ENCODE assay signal across 18 cellular contexts in the genomic region with DNA sequence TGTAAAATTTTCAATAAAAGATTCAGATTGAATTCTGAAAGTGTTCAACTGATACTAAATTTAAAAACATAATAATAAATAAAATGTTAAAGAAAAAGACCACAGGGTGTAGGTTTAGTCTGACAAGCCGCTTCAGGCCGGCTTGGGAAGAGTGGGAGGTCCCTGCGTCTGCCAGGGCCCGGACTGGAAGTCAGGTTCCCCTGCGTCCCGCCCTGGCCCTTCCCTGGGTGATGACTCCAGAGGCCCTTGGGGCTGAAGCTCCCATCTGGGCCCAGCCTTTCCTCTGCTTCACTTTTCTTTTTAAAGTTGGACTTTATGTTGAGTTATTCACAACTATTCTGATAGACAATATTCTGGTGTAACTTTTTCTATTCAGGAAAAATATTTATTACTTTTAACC.
DNase-seq lines count a peak whose midpoint lies in the region; ATAC-seq and TF ChIP-seq lines count a peak whose summit lies in the region.
"Had no signal": no experiment of that assay in that cellular context is flagged by ENCODE, and none has a peak within 500 bp of the region (broad histone marks: within the 10 kb centered on the region; RNA-seq: fewer than 3 reads in every experiment).

No MANE protein-coding gene starts in this region.

- H3K4me3 ChIP-seq in H7 (ENCODE audit: insufficient read depth, low read depth, low read length) (no peak overlapping the region), right atrium auricular region (no peak overlapping the region), stomach smooth muscle (ENCODE audit: low read length in 2 of 2) (no peak overlapping the region)
- H3K4me3 ChIP-seq: BLaER1 treated with 17β-estradiol and CSF1 and Interleukin-3, amounts not matched to agents 10 nM and 100 nM; GM12878; K562 had no signal

- H3K36me3 ChIP-seq in H7 (replicated peaks; ENCODE audit: control insufficient read depth, insufficient read depth, low read length) (no peaks in the 10 kb centered on the region), right atrium auricular region (no peaks in the 10 kb centered on the region), stomach smooth muscle (ENCODE audit: control insufficient read depth in 2 of 2, insufficient read depth in 2 of 2, low read length in 2 of 2) (peaks cover under 1 to 8% of the 10 kb centered on the region in 2 donors)
- H3K36me3 ChIP-seq: BLaER1 treated with 17β-estradiol and CSF1 and Interleukin-3, amounts not matched to agents 10 nM and 100 nM had no signal

- intact Hi-C loops in Right ventricle myocardium superior (cut with DNase I) = no loop called here

- no peak overlapping the region for H3K9ac ChIP-seq in stomach smooth muscle (ENCODE audit: low read length in 2 of 2)
- H3K9ac ChIP-seq: BLaER1 treated with 17β-estradiol and CSF1 and Interleukin-3, amounts not matched to agents 10 nM and 100 nM had no signal

- ATAC-seq in Right ventricle myocardium superior (ENCODE audit: poor library complexity) (peak; percentile 70), HG02763 (IDR thresholded peaks at IDR 0.05; ENCODE audit: unreplicated experiment) (no peak)
- ATAC-seq: GM12878, K562 had no signal

- H3K4me1 ChIP-seq in right atrium auricular region = peaks cover 0 to 14% of the 10 kb centered on the region in 2 donors
- peaks cover 61% of the 10 kb centered on the region for H3K4me1 ChIP-seq in stomach smooth muscle (ENCODE audit: control insufficient read depth, insufficient read depth, low read length)

- H3K9me3 ChIP-seq in right atrium auricular region (no peaks in the 10 kb centered on the region), stomach smooth muscle (ENCODE audit: control insufficient read depth in 2 of 2, low read length in 2 of 2) (no peaks in the 10 kb centered on the region)
- H3K9me3 ChIP-seq: BLaER1 treated with 17β-estradiol and CSF1 and Interleukin-3, amounts not matched to agents 10 nM and 100 nM had no signal

- DNase-seq in H7 (peak; percentile 63), Right ventricle myocardium superior (no peak), right atrium auricular region (ENCODE audit: low spot score) (peak; percentile 43), NCI-H1436 treated with DMSO at 0.1 percent for 48 hours (lab: John Stamatoyannopoulos, UW) (no peak), DMS79 treated with DMSO at 0.1 percent for 48 hours (lab: John Stamatoyannopoulos, UW) (no peak)
- DNase-seq: ACHN; Calu3; CD4-positive, CD25-positive, alpha-beta regulatory T cell; DMS 273 treated with DMSO at 0.1 percent for 48 hours; GOT3; HCEC 1CT; HFFc6 had no signal

- TF ChIP-seq CTCF in right atrium auricular region (IDR thresholded peaks at IDR 0.05) = no peak

- H3K27me3 ChIP-seq in H7 (ENCODE audit: control insufficient read depth, insufficient read depth, low read length) (no peaks in the 10 kb centered on the region), right atrium auricular region (no peaks in the 10 kb centered on the region), stomach smooth muscle (ENCODE audit: control insufficient read depth in 1 of 2, insufficient read depth in 2 of 2, low read length in 2 of 2) (no peaks in the 10 kb centered on the region)

- H3K27ac ChIP-seq in right atrium auricular region (no peak overlapping the region), stomach smooth muscle (ENCODE audit: low read length) (peak overlapping the region; percentile 49)
- H3K27ac ChIP-seq: BLaER1 treated with 17β-estradiol and CSF1 and Interleukin-3, amounts not matched to agents 10 nM and 100 nM; HL-60 had no signal

Comparison
In these comparisons a context has a peak if more than half of its experiments do, and no peak if none do; other contexts are left out.
1. DNase-seq: peak in H7 (single experiment) and right atrium auricular region (single experiment); none in Right ventricle myocardium superior (single experiment), NCI-H1436 treated with DMSO at 0.1 percent for 48 hours (single experiment) and DMS79 treated with DMSO at 0.1 percent for 48 hours (single experiment).